ENCODE assay signal across 11 cellular contexts in the genomic region with DNA sequence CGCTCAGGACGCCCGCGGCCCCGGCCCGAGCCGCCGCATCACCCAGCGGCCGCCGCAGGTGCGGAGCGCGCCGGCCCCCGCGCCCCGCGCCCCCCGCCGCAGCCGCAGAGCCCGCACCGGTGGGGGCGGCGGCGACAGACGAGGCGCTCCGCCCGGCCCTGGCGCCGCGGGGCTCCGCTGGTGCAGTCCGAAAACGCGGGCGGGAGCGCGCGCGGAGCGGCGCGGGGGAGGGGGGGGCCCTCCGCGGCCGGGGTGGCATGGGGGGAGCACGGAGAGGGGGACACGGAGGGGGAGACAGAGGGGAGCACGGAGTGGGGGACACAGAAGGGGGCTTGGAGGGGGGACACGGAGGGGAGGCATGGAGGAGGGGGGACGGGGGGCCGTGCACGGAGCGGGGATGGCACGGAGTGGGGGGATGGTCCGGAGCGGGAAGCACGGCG. TPM values are rescaled to one million over a fixed set of nuclear protein-coding genes. Genes with fewer than 3 reads are reported as not detected.
DNase-seq lines count a peak whose midpoint lies in the region; ATAC-seq and TF ChIP-seq lines count a peak whose summit lies in the region.
"Had no signal": no experiment of that assay in that cellular context is flagged by ENCODE, and none has a peak within 500 bp of the region (broad histone marks: within the 10 kb centered on the region; RNA-seq: fewer than 3 reads in every experiment).

Gene AATK (minus strand): TSS at position 189 of the 440 bp plus-strand sequence. CDS start 229 bp downstream, outside the sequence.

- DNase-seq in stimulated activated naive CD8-positive, alpha-beta T cell treated with anti-CD3 and anti-CD28 coated beads, Interleukin-15, amount 100 ng/mL, for 72 hours: no peak
- no peak for DNase-seq in fibroblast of the aortic adventitia (ENCODE audit: low read depth)
- no peak for DNase-seq in SIG-M5 treated with dmso at 0.1 percent for 504 hours (lab: John Stamatoyannopoulos, UW; ENCODE audit: unreplicated experiment)
- DNase-seq: DND-41; NK-92 treated with Interleukin-12 subunit alpha and Interleukin-12 subunit beta, amount 100 ng/mL, for 24 hours; stimulated activated naive CD4-positive, alpha-beta T cell treated with Interleukin-2 at 50 U/mL for 16 hours had no signal

- no peak for ATAC-seq in stimulated activated naive CD8-positive, alpha-beta T cell treated with anti-CD3 and anti-CD28 coated beads, Interleukin-15, amount 100 ng/mL, for 72 hours
- ATAC-seq in GM18498 (IDR thresholded peaks at IDR 0.05; ENCODE audit: unreplicated experiment) (no peak), HG03432 (IDR thresholded peaks at IDR 0.05; ENCODE audit: unreplicated experiment) (no peak), GM18502 (IDR thresholded peaks at IDR 0.05; ENCODE audit: poor library complexity, unreplicated experiment) (no peak)

- no peaks in the 10 kb centered on the region for H3K36me3 ChIP-seq in neuron (ENCODE audit: insufficient read depth, low read length)

- H3K9me3 Mint-ChIP-seq in stimulated activated naive CD8-positive, alpha-beta T cell treated with anti-CD3 and anti-CD28 coated beads, Interleukin-15, Interleukin-2, amounts not matched to agents 100 ng/mL and 50 ng/mL, for 24 hours: no peaks in the 10 kb centered on the region
- no peaks in the 10 kb centered on the region for H3K9me3 Mint-ChIP-seq in stimulated activated naive CD8-positive, alpha-beta T cell treated with anti-CD3 and anti-CD28 coated beads, Interleukin-15, amount 100 ng/mL, for 72 hours

- TF ChIP-seq CTCF in fibroblast of the aortic adventitia (IDR thresholded peaks at IDR 0.05; ENCODE audit: insufficient read depth, low read length): no peak

- H3K27me3 Mint-ChIP-seq in stimulated activated naive CD8-positive, alpha-beta T cell treated with anti-CD3 and anti-CD28 coated beads, Interleukin-15, Interleukin-2, amounts not matched to agents 100 ng/mL and 50 ng/mL, for 24 hours: peaks cover 5% of the 10 kb centered on the region
- peaks cover 7% of the 10 kb centered on the region for H3K27me3 Mint-ChIP-seq in stimulated activated naive CD8-positive, alpha-beta T cell treated with anti-CD3 and anti-CD28 coated beads, Interleukin-15, amount 100 ng/mL, for 72 hours

- H3K36me3 Mint-ChIP-seq in stimulated activated naive CD8-positive, alpha-beta T cell treated with anti-CD3 and anti-CD28 coated beads, Interleukin-15, Interleukin-2, amounts not matched to agents 100 ng/mL and 50 ng/mL, for 24 hours (ENCODE audit: low read depth): no peaks in the 10 kb centered on the region

- H3K4me3 Mint-ChIP-seq in stimulated activated naive CD8-positive, alpha-beta T cell treated with anti-CD3 and anti-CD28 coated beads, Interleukin-15, Interleukin-2, amounts not matched to agents 100 ng/mL and 50 ng/mL, for 24 hours: peak within 1 kb of the TSS; percentile 35
- H3K4me3 Mint-ChIP-seq in stimulated activated naive CD8-positive, alpha-beta T cell treated with anti-CD3 and anti-CD28 coated beads, Interleukin-15, amount 100 ng/mL, for 72 hours: peak within 1 kb of the TSS in 1 of 2 donors; percentile 77

- no peaks in the 10 kb centered on the region for H3K27me3 ChIP-seq in neuron (ENCODE audit: insufficient read depth, low read length)

- peaks cover 7% of the 10 kb centered on the region for H3K4me1 Mint-ChIP-seq in stimulated activated naive CD8-positive, alpha-beta T cell treated with anti-CD3 and anti-CD28 coated beads, Interleukin-15, Interleukin-2, amounts not matched to agents 100 ng/mL and 50 ng/mL, for 24 hours (ENCODE audit: low read depth)
- H3K4me1 Mint-ChIP-seq in stimulated activated naive CD8-positive, alpha-beta T cell treated with anti-CD3 and anti-CD28 coated beads, Interleukin-15, amount 100 ng/mL, for 72 hours: peaks cover 34% of the 10 kb centered on the region

- no peaks in the 10 kb centered on the region for H3K9me3 ChIP-seq in neuron (ENCODE audit: low read length)

- no peak within 1 kb of the TSS for H3K27ac Mint-ChIP-seq in stimulated activated naive CD8-positive, alpha-beta T cell treated with anti-CD3 and anti-CD28 coated beads, Interleukin-15, Interleukin-2, amounts not matched to agents 100 ng/mL and 50 ng/mL, for 24 hours
- H3K27ac Mint-ChIP-seq in stimulated activated naive CD8-positive, alpha-beta T cell treated with anti-CD3 and anti-CD28 coated beads, Interleukin-15, amount 100 ng/mL, for 72 hours: no peak within 1 kb of the TSS

- H3K4me1 ChIP-seq in neuron (ENCODE audit: insufficient read depth, low read length): peaks cover 20% of the 10 kb centered on the region

- peak within 1 kb of the TSS; percentile 3 for H2AFZ ChIP-seq in neuron (ENCODE audit: low read depth, low read length)

- H3K4me3 ChIP-seq in fibroblast of the aortic adventitia (ENCODE audit: low read depth, low read length): peak within 1 kb of the TSS; percentile 31
- H3K4me3 ChIP-seq in neuron (ENCODE audit: low read length): peak within 1 kb of the TSS; percentile 50

RNA-seq across cellular contexts. Expression of gene AATK, which starts in this region (rescaled TPM):
- total RNA-seq in fibroblast of the aortic adventitia (ENCODE audit: low replicate concordance): 0.16 and 0.18 TPM in 2 replicates
